15 cellular contexts compared by ENCODE assay signal in genomic region chr2:232295971-232296370, GRCh38.
A peak's percentile ranks its signal among the peaks of the same experiment; 100 is the strongest.
DNase-seq lines count a peak whose midpoint lies in the region; ATAC-seq and TF ChIP-seq lines count a peak whose summit lies in the region.
"Had no signal": no experiment of that assay in that cellular context is flagged by ENCODE, and none has a peak within 500 bp of the region (broad histone marks: within the 10 kb centered on the region; RNA-seq: fewer than 3 reads in every experiment).

No MANE protein-coding gene starts in this region.

- ATAC-seq in GM18511 (IDR thresholded peaks at IDR 0.05; ENCODE audit: unreplicated experiment) = no peak
- ATAC-seq: CD8-positive, alpha-beta T cell; GM12878 had no signal

- intact Hi-C loops in breast epithelium (cut with DNase I; ENCODE audit: low total_unique reads) (no loop called here), thyroid gland (cut with DNase I) (no loop called here)

- no peaks in the 10 kb centered on the region for H3K36me3 ChIP-seq in breast epithelium
- no peaks in the 10 kb centered on the region for H3K36me3 ChIP-seq in thyroid gland

- in situ Hi-C loops in T47D (cut with HindIII; ENCODE audit: low pct_unique_long_range_greater_than_20kb, low sequenced_read_pairs) = no loop called here

- TF ChIP-seq CTCF in breast epithelium (IDR thresholded peaks at IDR 0.05) (peak in 1 of 3 donors; percentile 11), epithelial cell of esophagus (IDR thresholded peaks at IDR 0.05; ENCODE audit: insufficient read depth, low read depth, low read length, missing control alignments) (no peak), thyroid gland (IDR thresholded peaks at IDR 0.05) (no peak)

- H3K27ac ChIP-seq in breast epithelium (no peak overlapping the region), thyroid gland (no peak overlapping the region)
- H3K27ac ChIP-seq: BLaER1 had no signal

- no peaks in the 10 kb centered on the region for H3K27me3 ChIP-seq in breast epithelium
- no peaks in the 10 kb centered on the region for H3K27me3 ChIP-seq in thyroid gland
- H3K27me3 ChIP-seq: BLaER1 had no signal

- H3K4me1 ChIP-seq in breast epithelium (no peaks in the 10 kb centered on the region), thyroid gland (peaks cover 21 to 27% of the 10 kb centered on the region in 2 donors)

- DNase-seq in T47D (ENCODE audit: low read depth in 1 of 2, low spot score in 1 of 2) (peak; percentile 18 to 88), breast epithelium (ENCODE audit: low spot score in 2 of 2) (no peak), HT-29 (ENCODE audit: low spot score) (peak; percentile 11), epithelial cell of esophagus (ENCODE audit: low read depth) (peak; percentile 57), NCI-H1694 treated with DMSO at 0.1 percent for 48 hours (lab: John Stamatoyannopoulos, UW) (no peak), thyroid gland (no peak)
- DNase-seq: 8988T; Calu3; CD8-positive, alpha-beta T cell; DMS79 treated with DMSO at 0.1 percent for 48 hours; H9; IMR-90 had no signal

- H3K9me3 ChIP-seq in breast epithelium (no peaks in the 10 kb centered on the region), thyroid gland (no peaks in the 10 kb centered on the region)
- H3K9me3 ChIP-seq: BLaER1 had no signal

- 95 to 100% methylated on average over 1 of the region's 1 CpG for WGBS in thyroid gland, 2 donors

- no peak overlapping the region for H3K4me3 ChIP-seq in breast epithelium
- H3K4me3 ChIP-seq in epithelial cell of esophagus (ENCODE audit: low read length) = no peak overlapping the region
- no peak overlapping the region for H3K4me3 ChIP-seq in thyroid gland (replicated peaks in 1 of 3)
- H3K4me3 ChIP-seq: BLaER1, GM12878 had no signal

- TF ChIP-seq POLR2A in breast epithelium (IDR thresholded peaks at IDR 0.05) (no peak), thyroid gland (IDR thresholded peaks at IDR 0.05) (no peak)

Comparison
In these comparisons a context has a peak if more than half of its experiments do, and no peak if none do; other contexts are left out.
1. DNase-seq: peak in T47D (2 of 2), HT-29 (single experiment) and epithelial cell of esophagus (single experiment); none in breast epithelium (0 of 2), NCI-H1694 treated with DMSO at 0.1 percent for 48 hours (single experiment) and thyroid gland (0 of 2).